ENCODE assay signal across 1 cellular context in the genomic region with DNA sequence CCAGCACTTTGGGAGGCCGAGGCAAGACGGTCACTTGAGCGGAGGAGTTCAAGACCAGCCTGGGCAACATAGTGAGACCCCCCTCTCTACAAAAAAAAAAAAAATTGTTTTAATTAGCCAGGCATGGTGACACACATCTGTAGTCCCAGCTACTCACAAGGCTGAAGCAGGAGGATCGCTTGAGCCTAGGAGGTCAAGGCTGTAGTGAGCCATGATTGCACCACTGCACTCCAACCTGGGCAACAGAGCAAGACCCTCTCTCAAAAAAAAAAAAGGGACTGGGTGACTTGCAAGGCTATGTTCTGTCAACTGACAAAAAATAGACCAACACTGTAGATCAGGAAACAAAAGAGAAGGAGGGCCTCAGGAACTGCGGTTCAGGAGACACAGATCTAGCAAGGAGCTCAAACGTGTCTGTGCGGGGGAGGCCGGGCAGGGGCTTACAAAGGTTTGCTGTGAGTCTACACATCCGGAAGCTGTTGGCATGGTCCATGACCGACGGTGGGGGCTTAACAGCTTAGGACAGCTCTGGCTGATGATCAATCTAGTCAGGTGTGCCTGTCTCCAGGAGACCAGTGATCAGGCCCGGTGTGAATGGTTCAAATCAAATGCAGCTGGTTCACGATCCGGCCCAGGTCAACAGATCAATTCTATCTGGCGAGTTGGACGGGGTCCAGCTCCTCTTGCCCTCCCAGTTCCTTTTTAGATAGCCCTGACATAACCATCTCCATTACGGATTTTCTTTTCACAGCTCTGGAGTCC.
TF ChIP-seq lines count a peak whose summit lies in the region.

No MANE protein-coding gene starts in this region.

TF ChIP-seq in GM23338, 12 proteins besides CTCF, POLR2A, EP300 and RAD21 (continued from another document):
- TF ChIP-seq ZNF462 (CRISPR knock-in tag; IDR thresholded peaks at IDR 0.05), result no peak
- TF ChIP-seq NANOG (IDR thresholded peaks at IDR 0.05; ENCODE audit: borderline replicate concordance), result no peak
